ENCODE assay signal across 1 cellular context in genomic region chr1:193406901-193407300, GRCh38.
TF ChIP-seq lines count a peak whose summit lies in the region.

No MANE protein-coding gene starts in this region.

TF ChIP-seq in HEK293, 187 proteins besides CTCF, POLR2A, EP300 and RAD21 (continued from another document):
- TF ChIP-seq ZNF280D (tag by site-specific recombination; IDR thresholded peaks at IDR 0.05) (no peak), ZNF112 (tag by site-specific recombination; IDR thresholded peaks at IDR 0.05) (no peak), PBX3 (CRISPR knock-in tag; IDR thresholded peaks at IDR 0.05) (no peak), ZNF571 (tag by site-specific recombination; IDR thresholded peaks at IDR 0.05) (no peak), ZNF23 (tag by site-specific recombination; IDR thresholded peaks at IDR 0.05; ENCODE audit: borderline replicate concordance) (no peak), SCRT2 (tag by site-specific recombination; IDR thresholded peaks at IDR 0.05) (peak; percentile 86), SCRT1 (tag by site-specific recombination; IDR thresholded peaks at IDR 0.05; ENCODE audit: borderline replicate concordance) (peak; percentile 55; the same call in 1 of the 2 replicates), KLF9 (tag by site-specific recombination; IDR thresholded peaks at IDR 0.05; ENCODE audit: low read depth) (no peak), ZNF157 (tag by site-specific recombination; IDR thresholded peaks at IDR 0.05) (no peak), ZSCAN5A (tag by site-specific recombination; IDR thresholded peaks at IDR 0.05) (no peak), GLIS2 (tag by site-specific recombination; IDR thresholded peaks at IDR 0.05) (no peak), PRDM6 (tag by site-specific recombination; IDR thresholded peaks at IDR 0.05) (peak; percentile 40)
